1 cellular context compared by ENCODE assay signal in the genomic region with DNA sequence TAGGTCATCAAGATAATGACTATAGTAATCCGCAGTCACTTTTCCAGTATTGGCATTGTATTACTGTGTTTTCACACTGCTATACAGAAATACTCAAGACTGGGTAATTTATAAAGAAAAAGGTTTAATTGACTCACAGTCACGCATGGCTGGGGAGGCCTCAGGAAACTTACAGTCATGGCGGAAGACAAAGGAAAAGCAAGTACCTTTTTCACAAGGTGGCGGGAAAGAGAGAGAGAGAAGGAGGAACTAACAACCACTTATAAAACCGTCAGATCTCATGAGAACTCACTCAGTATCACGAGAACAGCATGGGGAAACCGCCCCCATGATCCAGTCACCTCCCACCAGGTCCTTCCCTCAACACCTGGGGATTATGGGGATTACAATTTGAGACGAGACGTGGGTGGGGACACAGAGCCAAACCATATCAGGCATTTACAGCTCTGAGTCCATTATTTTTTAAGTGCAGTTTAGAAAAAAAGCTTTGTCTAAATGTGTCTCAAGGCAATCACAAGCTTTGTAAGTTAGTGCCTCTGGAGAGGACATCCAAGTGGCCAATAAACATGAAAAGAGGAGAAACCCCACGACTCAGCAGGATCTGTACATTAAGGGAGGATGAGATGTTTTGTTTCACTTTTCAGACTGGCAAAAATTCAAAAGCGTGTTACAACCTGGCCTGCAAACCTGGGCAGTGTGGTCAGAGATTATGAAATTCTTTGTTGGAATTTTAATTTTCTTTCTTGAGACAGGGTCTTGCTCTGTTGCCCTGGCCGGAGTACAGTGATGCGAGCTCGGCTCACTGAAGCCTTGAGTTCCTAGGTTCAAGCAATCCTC.
TF ChIP-seq lines count a peak whose summit lies in the region.

No MANE protein-coding gene starts in this region.

TF ChIP-seq in K562, 482 proteins besides CTCF, POLR2A, EP300 and RAD21:
- TF ChIP-seq CREM (IDR thresholded peaks at IDR 0.05; ENCODE audit: low read depth) = 0 out of 2 replicates have a peak, but pooled peaks have one; percentile 4
- TF ChIP-seq, protein P1, sequence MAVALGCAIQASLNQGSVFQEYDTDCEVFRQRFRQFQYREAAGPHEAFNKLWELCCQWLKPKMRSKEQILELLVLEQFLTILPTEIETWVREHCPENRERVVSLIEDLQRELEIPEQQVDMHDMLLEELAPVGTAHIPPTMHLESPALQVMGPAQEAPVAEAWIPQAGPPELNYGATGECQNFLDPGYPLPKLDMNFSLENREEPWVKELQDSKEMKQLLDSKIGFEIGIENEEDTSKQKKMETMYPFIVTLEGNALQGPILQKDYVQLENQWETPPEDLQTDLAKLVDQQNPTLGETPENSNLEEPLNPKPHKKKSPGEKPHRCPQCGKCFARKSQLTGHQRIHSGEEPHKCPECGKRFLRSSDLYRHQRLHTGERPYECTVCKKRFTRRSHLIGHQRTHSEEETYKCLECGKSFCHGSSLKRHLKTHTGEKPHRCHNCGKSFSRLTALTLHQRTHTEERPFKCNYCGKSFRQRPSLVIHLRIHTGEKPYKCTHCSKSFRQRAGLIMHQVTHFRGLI (CRISPR knock-in tag; IDR thresholded peaks at IDR 0.05) = no peak
- no peak for TF ChIP-seq FOXA3 (CRISPR knock-in tag; conservative IDR thresholded peaks at IDR 0.05 in 1 of 2, IDR thresholded peaks at IDR 0.05 in 1 of 2)
- peak; percentile 34; the same call in 1 of the 2 replicates for TF ChIP-seq TAL1 (IDR thresholded peaks at IDR 0.05)
- TF ChIP-seq NFIC (IDR thresholded peaks at IDR 0.05) = 0 out of 2 replicates have a peak, but pooled peaks have one; percentile 4
- TF ChIP-seq, protein P2, sequence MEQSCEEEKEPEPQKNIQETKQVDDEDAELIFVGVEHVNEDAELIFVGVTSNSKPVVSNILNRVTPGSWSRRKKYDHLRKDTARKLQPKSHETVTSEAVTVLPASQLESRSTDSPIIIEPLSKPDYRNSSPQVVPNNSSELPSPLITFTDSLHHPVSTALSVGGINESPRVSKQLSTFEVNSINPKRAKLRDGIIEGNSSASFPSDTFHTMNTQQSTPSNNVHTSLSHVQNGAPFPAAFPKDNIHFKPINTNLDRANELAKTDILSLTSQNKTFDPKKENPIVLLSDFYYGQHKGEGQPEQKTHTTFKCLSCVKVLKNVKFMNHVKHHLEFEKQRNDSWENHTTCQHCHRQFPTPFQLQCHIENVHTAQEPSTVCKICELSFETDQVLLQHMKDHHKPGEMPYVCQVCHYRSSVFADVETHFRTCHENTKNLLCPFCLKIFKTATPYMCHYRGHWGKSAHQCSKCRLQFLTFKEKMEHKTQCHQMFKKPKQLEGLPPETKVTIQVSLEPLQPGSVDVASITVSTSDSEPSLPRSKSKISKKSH (CRISPR knock-in tag; IDR thresholded peaks at IDR 0.05) = no peak
- TF ChIP-seq, protein P3, sequence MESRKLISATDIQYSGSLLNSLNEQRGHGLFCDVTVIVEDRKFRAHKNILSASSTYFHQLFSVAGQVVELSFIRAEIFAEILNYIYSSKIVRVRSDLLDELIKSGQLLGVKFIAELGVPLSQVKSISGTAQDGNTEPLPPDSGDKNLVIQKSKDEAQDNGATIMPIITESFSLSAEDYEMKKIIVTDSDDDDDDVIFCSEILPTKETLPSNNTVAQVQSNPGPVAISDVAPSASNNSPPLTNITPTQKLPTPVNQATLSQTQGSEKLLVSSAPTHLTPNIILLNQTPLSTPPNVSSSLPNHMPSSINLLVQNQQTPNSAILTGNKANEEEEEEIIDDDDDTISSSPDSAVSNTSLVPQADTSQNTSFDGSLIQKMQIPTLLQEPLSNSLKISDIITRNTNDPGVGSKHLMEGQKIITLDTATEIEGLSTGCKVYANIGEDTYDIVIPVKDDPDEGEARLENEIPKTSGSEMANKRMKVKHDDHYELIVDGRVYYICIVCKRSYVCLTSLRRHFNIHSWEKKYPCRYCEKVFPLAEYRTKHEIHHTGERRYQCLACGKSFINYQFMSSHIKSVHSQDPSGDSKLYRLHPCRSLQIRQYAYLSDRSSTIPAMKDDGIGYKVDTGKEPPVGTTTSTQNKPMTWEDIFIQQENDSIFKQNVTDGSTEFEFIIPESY (CRISPR knock-in tag; IDR thresholded peaks at IDR 0.05) = peak; percentile 99
- TF ChIP-seq BCL6 (CRISPR knock-in tag; IDR thresholded peaks at IDR 0.05) = no peak
- TF ChIP-seq CHD2 (IDR thresholded peaks at IDR 0.05; ENCODE audit: low read depth, low read length) = peak; percentile 91
- peak; percentile 77 for TF ChIP-seq EGR1 (conservative IDR thresholded peaks at IDR 0.05)
- no peak for TF ChIP-seq CTBP1 (IDR thresholded peaks at IDR 0.05; ENCODE audit: borderline replicate concordance)
- no peak for TF ChIP-seq CBX5 (IDR thresholded peaks at IDR 0.05; ENCODE audit: borderline replicate concordance, low read depth)
- 0 out of 2 replicates have a peak, but pooled peaks have one; percentile 19 for TF ChIP-seq C11orf30 (IDR thresholded peaks at IDR 0.05; ENCODE audit: low read depth)
- peak; percentile 57 for TF ChIP-seq CBFA2T3 (IDR thresholded peaks at IDR 0.05)
- no peak for TF ChIP-seq ERF (CRISPR knock-in tag; IDR thresholded peaks at IDR 0.05)
- 0 out of 2 replicates have a peak, but pooled peaks have one; percentile 39 for TF ChIP-seq DPF2 (IDR thresholded peaks at IDR 0.05)
- no peak for TF ChIP-seq DACH1 (IDR thresholded peaks at IDR 0.05; ENCODE audit: partially characterized antibody)
- no peak for TF ChIP-seq ZNF347 (CRISPR knock-in tag; IDR thresholded peaks at IDR 0.05; ENCODE audit: low read depth)
- TF ChIP-seq MEIS2 (IDR thresholded peaks at IDR 0.05; ENCODE audit: partially characterized antibody) = peak; percentile 73
- no peak for TF ChIP-seq RCOR1 (IDR thresholded peaks at IDR 0.05; ENCODE audit: borderline replicate concordance in 1 of 2, low read depth in 2 of 2, low read length in 2 of 2)
- 0 out of 2 replicates have a peak, but pooled peaks have one; percentile 29 for TF ChIP-seq L3MBTL2 (IDR thresholded peaks at IDR 0.05)
- no peak for TF ChIP-seq KLF13 (tag; IDR thresholded peaks at IDR 0.05; ENCODE audit: borderline replicate concordance, low read depth)
- no peak for TF ChIP-seq HMG20A (CRISPR knock-in tag; conservative IDR thresholded peaks at IDR 0.05)
- 0 out of 4 replicates have a peak, but pooled peaks of 1 of the 2 experiments have one; percentile 9 for TF ChIP-seq TRIM24 (IDR thresholded peaks at IDR 0.05)
- 0 out of 2 replicates have a peak, but pooled peaks have one; percentile 10 for TF ChIP-seq CBFA2T2 (conservative IDR thresholded peaks at IDR 0.05)
- TF ChIP-seq ARID1B (IDR thresholded peaks at IDR 0.05) = 0 out of 2 replicates have a peak, but pooled peaks have one; percentile 36
- TF ChIP-seq TEAD1 (CRISPR knock-in tag; IDR thresholded peaks at IDR 0.05) = no peak
- no peak for TF ChIP-seq SMAD3 (CRISPR knock-in tag; conservative IDR thresholded peaks at IDR 0.05)
- no peak; the same call in 1 of the 2 replicates for TF ChIP-seq TEAD4 (IDR thresholded peaks at IDR 0.05; ENCODE audit: low read length)
- no peak for TF ChIP-seq TEAD4 (CRISPR knock-in tag; IDR thresholded peaks at IDR 0.05; ENCODE audit: borderline replicate concordance)
- no peak for TF ChIP-seq ZNF318 (IDR thresholded peaks at IDR 0.05; ENCODE audit: borderline replicate concordance in 1 of 2, low read depth in 1 of 2)
- TF ChIP-seq TCF3 (CRISPR knock-in tag; IDR thresholded peaks at IDR 0.05) = peak; percentile 64
